In genomic region chr19:14514215-14514871, GRCh38 we compare ENCODE assay signal across 10 cellular contexts. TPM values are rescaled to one million over a fixed set of nuclear protein-coding genes. Genes with fewer than 3 reads are reported as not detected.
DNase-seq lines count a peak whose midpoint lies in the region; ATAC-seq, FAIRE-seq and TF ChIP-seq lines count a peak whose summit lies in the region.
"Had no signal": no experiment of that assay in that cellular context is flagged by ENCODE, and none has a peak within 500 bp of the region (broad histone marks: within the 10 kb centered on the region; RNA-seq: fewer than 3 reads in every experiment).

No MANE protein-coding gene starts in this region.

- CTCF ChIA-PET in MCF 10A (lab: Yijun Ruan, JAX): interaction anchor here (0.6 to 7.9 kb wide), 2 partner anchors 9 to 377 kb away, joined by 3 to 53 read pairs; no protein-coding TSS in a partner anchor

- H3K9me3 Mint-ChIP-seq in MCF 10A (ENCODE audit: unreplicated experiment): no peaks in the 10 kb centered on the region

- H3K27me3 ChIP-seq in breast epithelium: no peaks in the 10 kb centered on the region
- no peaks in the 10 kb centered on the region for H3K27me3 ChIP-seq in adrenal gland
- H3K27me3 ChIP-seq in lower lobe of right lung (ENCODE audit: low read depth): no peaks in the 10 kb centered on the region
- H3K27me3 ChIP-seq: colonic mucosa had no signal

- H3K4me1 ChIP-seq in breast epithelium (peaks cover 7 to 17% of the 10 kb centered on the region in 2 donors), adrenal gland (replicated peaks in 1 of 2) (peaks cover 36 to 51% of the 10 kb centered on the region in 2 donors), lower lobe of right lung (peaks cover 67% of the 10 kb centered on the region)

- no peak for ATAC-seq in lower lobe of right lung

- POLR2A ChIA-PET in MCF 10A (lab: Yijun Ruan, JAX): interaction anchor here (1.3 to 15.7 kb wide), 3 partner anchors 12 to 37 kb away, joined by 4 to 203 read pairs (median 64); partner anchors contain the start of gene GIPC1

- H3K36me3 ChIP-seq in breast epithelium (peaks cover 5% of the 10 kb centered on the region), adrenal gland (replicated peaks in 1 of 2) (peaks cover 0 to 33% of the 10 kb centered on the region in 2 donors), lower lobe of right lung (peaks cover 38% of the 10 kb centered on the region)

- TF ChIP-seq CTCF in MCF 10A (IDR thresholded peaks at IDR 0.05; ENCODE audit: unreplicated experiment) (no peak), breast epithelium (IDR thresholded peaks at IDR 0.05) (no peak), adrenal gland (IDR thresholded peaks at IDR 0.05) (no peak), lower lobe of right lung (IDR thresholded peaks at IDR 0.05) (no peak)

- H3K36me3 Mint-ChIP-seq in MCF 10A (ENCODE audit: insufficient read depth, unreplicated experiment): peaks cover 58% of the 10 kb centered on the region

- FAIRE-seq in GM12892 (lab: Jason Lieb, UNC): no peak

- DNase-seq in MCF 10A (ENCODE audit: unreplicated experiment): no peak
- no peak for DNase-seq in breast epithelium (ENCODE audit: low spot score in 2 of 2)
- no peak for DNase-seq in adrenal gland
- DNase-seq in lower lobe of right lung: no peak
- no peak for DNase-seq in islet precursor cell
- DNase-seq in GM12892 (ENCODE audit: insufficient read length): no peak
- no peak for DNase-seq in COLO829 (ENCODE audit: low spot score)
- no peak for DNase-seq in glomerular visceral epithelial cell (ENCODE audit: extremely low spot score)
- DNase-seq: colonic mucosa, NCI-H1092 treated with DMSO at 0.1 percent for 48 hours had no signal

- 51 to 62% (median 56%) methylated on average over 8 of the region's 8 CpGs for WGBS in adrenal gland, 4 donors

- intact Hi-C loops in MCF 10A (cut with micrococcal nuclease): no loop called here
- intact Hi-C loops in breast epithelium (cut with DNase I; ENCODE audit: low total_unique reads): no loop called here
- intact Hi-C loops in adrenal gland (cut with DNase I): no loop called here
- intact Hi-C loops in lower lobe of right lung (cut with DNase I): no loop called here

- H3K27ac Mint-ChIP-seq in MCF 10A (ENCODE audit: low read depth, unreplicated experiment): no peak overlapping the region

- no TSS peak for BruUV-seq in MCF 10A (replicated peaks; lab: Mats Ljungman, UMichigan)

- H3K27ac ChIP-seq in breast epithelium (peak overlapping the region in 1 of 2 donors; percentile 100), adrenal gland (peak overlapping the region in 3 of 5 donors; percentile 61 to 100 (median 77)), lower lobe of right lung (peak overlapping the region; percentile 32)
- H3K27ac ChIP-seq: colonic mucosa had no signal

- no peaks in the 10 kb centered on the region for H3K9me3 ChIP-seq in breast epithelium
- no peaks in the 10 kb centered on the region for H3K9me3 ChIP-seq in adrenal gland (replicated peaks in 1 of 3)
- H3K9me3 ChIP-seq in lower lobe of right lung: no peaks in the 10 kb centered on the region
- H3K9me3 ChIP-seq: colonic mucosa had no signal

- no peaks in the 10 kb centered on the region for H3K27me3 Mint-ChIP-seq in MCF 10A (ENCODE audit: insufficient read depth, unreplicated experiment)

- H3K4me3 ChIP-seq in breast epithelium (no peak overlapping the region), adrenal gland (no peak overlapping the region), lower lobe of right lung (no peak overlapping the region)
- H3K4me3 ChIP-seq: colonic mucosa had no signal

- H3K4me3 Mint-ChIP-seq in MCF 10A (ENCODE audit: unreplicated experiment): peak overlapping the region; percentile 87

- peaks cover 24% of the 10 kb centered on the region for H3K4me1 Mint-ChIP-seq in MCF 10A (ENCODE audit: insufficient read depth, unreplicated experiment)

- TF ChIP-seq POLR2A in breast epithelium (IDR thresholded peaks at IDR 0.05) (no peak), adrenal gland (IDR thresholded peaks at IDR 0.05) (no peak), GM12892 (IDR thresholded peaks at IDR 0.05; ENCODE audit: low read depth, low read length) (no peak)

RNA-seq across cellular contexts. Expression of gene DNAJB1, which starts 3.9 kb away (rescaled TPM):
- total RNA-seq in MCF 10A (2022): 71.6 and 97.4 TPM in 2 replicates
- total RNA-seq in breast epithelium: 100 to 1,000 TPM in 2 of 3 donors, 10 to 100 TPM in 1; 59.0 to 166 (median 102) TPM
- total RNA-seq in adrenal gland: 100 to 1,000 TPM in 6 of 8 donors, 10 to 100 TPM in 2; 86.9 to 208 (median 123) TPM
- polyA plus RNA-seq in adrenal gland: 100 to 1,000 TPM in 1 of 3 donors, 10 to 100 TPM in 2; 42.5 to 192 (median 45.5) TPM
- 92.5 TPM for total RNA-seq in lower lobe of right lung
- polyA plus RNA-seq in GM12892 (2012; ENCODE audit: missing spikeins): 23.8 TPM

RNA-seq across cellular contexts. Expression of gene TECR, which starts 15.1 kb away (rescaled TPM):
- 74.1 and 106 TPM in 2 replicates for total RNA-seq in MCF 10A (2022)
- total RNA-seq in breast epithelium: 10 to 100 TPM; 36.1 to 66.9 (median 43.4) TPM
- total RNA-seq in adrenal gland: 100 to 1,000 TPM; 142 to 282 (median 212) TPM
- polyA plus RNA-seq in adrenal gland: 100 to 1,000 TPM; 212 to 610 (median 550) TPM
- total RNA-seq in lower lobe of right lung: 127 TPM
- 29.1 TPM for polyA plus RNA-seq in GM12892 (2012; ENCODE audit: missing spikeins)

RNA-seq across cellular contexts. Expression of gene GIPC1, which starts 18.4 kb away (rescaled TPM):
- total RNA-seq in MCF 10A (2022): 107 and 108 TPM in 2 replicates
- 10 to 100 TPM; 48.8 to 79.0 (median 72.0) TPM for total RNA-seq in breast epithelium
- total RNA-seq in adrenal gland: 10 to 100 TPM; 52.2 to 69.9 (median 61.2) TPM
- 10 to 100 TPM; 26.6 to 85.7 (median 74.3) TPM for polyA plus RNA-seq in adrenal gland
- 72.1 TPM for total RNA-seq in lower lobe of right lung
- 7.0 TPM for polyA plus RNA-seq in GM12892 (2012; ENCODE audit: missing spikeins)

RNA-seq across cellular contexts. Expression of gene PTGER1, which starts 39.2 kb away (rescaled TPM):
- total RNA-seq in MCF 10A (2022) (0.29 and 0.42 TPM in 2 replicates), breast epithelium (1 to 10 TPM in 1 of 3 donors, under 1 TPM in 1, not detected in 1; 0.48 to 1.3 TPM), adrenal gland (1 to 10 TPM; 2.0 to 9.8 (median 4.0) TPM), lower lobe of right lung (0.62 TPM)
- 1 to 10 TPM in 2 of 3 donors, not detected in 1; 1.9 to 4.8 TPM for polyA plus RNA-seq in adrenal gland
- polyA plus RNA-seq in GM12892 (2012; ENCODE audit: missing spikeins): not detected

RNA-seq across cellular contexts. Expression of gene NDUFB7, which starts 57.5 kb away (rescaled TPM):
- total RNA-seq in MCF 10A (2022): 153 and 165 TPM in 2 replicates
- 100 to 1,000 TPM; 283 to 388 (median 299) TPM for total RNA-seq in breast epithelium
- total RNA-seq in adrenal gland: 100 to 1,000 TPM; 170 to 658 (median 300) TPM
- 100 to 1,000 TPM in 2 of 3 donors, 10 to 100 TPM in 1; 19.1 to 848 (median 637) TPM for polyA plus RNA-seq in adrenal gland
- 121 TPM for total RNA-seq in lower lobe of right lung
- polyA plus RNA-seq in GM12892 (2012; ENCODE audit: missing spikeins): 95.4 TPM
